15 cellular contexts compared by ENCODE assay signal in the genomic region with DNA sequence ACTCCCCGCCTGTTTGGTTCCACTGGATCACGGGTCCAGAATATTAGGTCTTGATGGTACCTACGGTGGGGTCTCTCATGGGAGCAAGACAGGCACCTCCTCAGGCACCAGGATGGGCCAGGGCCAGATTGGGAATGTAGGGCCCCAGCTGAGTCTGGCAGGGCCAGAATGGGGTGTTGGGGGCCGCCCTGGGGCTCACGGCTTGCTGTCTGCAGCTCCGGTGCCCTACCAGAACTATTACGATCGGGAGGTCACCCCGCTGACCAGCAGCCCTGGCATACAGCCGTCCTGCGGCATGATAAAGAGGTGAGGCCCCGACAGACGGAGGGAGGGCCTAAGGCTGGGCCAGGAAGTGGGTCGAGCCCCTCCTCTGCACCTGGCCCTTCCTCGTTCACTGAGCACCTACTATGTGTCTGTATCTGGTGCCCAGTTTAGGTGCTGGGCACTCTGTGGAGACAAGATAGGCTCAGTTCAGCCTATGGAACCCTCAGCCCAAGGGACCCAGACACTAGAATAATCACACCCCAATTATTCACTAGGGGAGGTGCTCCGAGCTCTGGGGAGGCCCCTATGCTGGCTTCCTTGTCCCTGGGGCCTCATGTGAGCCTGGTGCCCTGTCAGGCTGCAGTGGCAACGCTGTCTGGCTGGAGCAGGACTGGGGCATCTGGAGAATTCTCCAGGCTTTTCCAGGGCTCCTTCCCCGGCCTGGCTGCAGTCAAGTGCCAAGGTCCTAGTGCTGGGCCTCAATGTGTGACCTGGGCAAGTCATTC. TPM values are rescaled to one million over a fixed set of nuclear protein-coding genes. Genes with fewer than 3 reads are reported as not detected.
DNase-seq lines count a peak whose midpoint lies in the region; ATAC-seq and TF ChIP-seq lines count a peak whose summit lies in the region.
"Had no signal": no experiment of that assay in that cellular context is flagged by ENCODE, and none has a peak within 500 bp of the region (broad histone marks: within the 10 kb centered on the region; RNA-seq: fewer than 3 reads in every experiment).

No MANE protein-coding gene starts in this region.

- no peaks in the 10 kb centered on the region for H3K4me1 Mint-ChIP-seq in activated naive CD4-positive, alpha-beta T cell treated with anti-CD3 and anti-CD28 coated beads for 36 hours (ENCODE audit: low read depth)
- H3K4me1 Mint-ChIP-seq: nephron had no signal

- H3K27me3 Mint-ChIP-seq in activated naive CD4-positive, alpha-beta T cell treated with anti-CD3 and anti-CD28 coated beads for 36 hours (ENCODE audit: low read depth): no peaks in the 10 kb centered on the region
- H3K27me3 Mint-ChIP-seq: activated CD4-positive, alpha-beta T cell treated with anti-CD3 and anti-CD28 coated beads, Interleukin-2, amount 10 ng/mL, durations not matched to agents 7 days and 5 days had no signal

- ATAC-seq in mucosa of descending colon (no peak), GM21717 (IDR thresholded peaks at IDR 0.05; ENCODE audit: unreplicated experiment) (no peak), GM21576 (IDR thresholded peaks at IDR 0.05; ENCODE audit: unreplicated experiment) (no peak)

- no peak for TF ChIP-seq CTCF in adrenal gland (IDR thresholded peaks at IDR 0.05)
- TF ChIP-seq CTCF in mucosa of descending colon (IDR thresholded peaks at IDR 0.05): no peak

- H3K4me3 ChIP-seq in adrenal gland: no peak overlapping the region
- no peak overlapping the region for H3K4me3 ChIP-seq in mucosa of descending colon
- H3K4me3 ChIP-seq in subcutaneous abdominal adipose tissue (ENCODE audit: low read depth in 1 of 5, low read length in 5 of 5): no peak overlapping the region
- H3K4me3 ChIP-seq: cardiac muscle cell, tibial artery had no signal

- intact Hi-C loops in activated naive CD4-positive, alpha-beta T cell treated with anti-CD3 and anti-CD28 coated beads for 36 hours (cut with micrococcal nuclease): no loop called here
- intact Hi-C loops in adrenal gland (cut with DNase I): loop anchor here in 1 of 2 donors (5.0 to 10.0 kb wide), 3 partner anchors 39 to 462 kb away; partner anchors contain the start of gene TSPAN3
- intact Hi-C loops in mucosa of descending colon (cut with DNase I, micrococcal nuclease): no loop called here

- H3K9me3 ChIP-seq in adrenal gland (replicated peaks in 1 of 3) (no peaks in the 10 kb centered on the region), mucosa of descending colon (no peaks in the 10 kb centered on the region), subcutaneous abdominal adipose tissue (ENCODE audit: control insufficient read depth in 5 of 5, low read length in 5 of 5) (no peaks in the 10 kb centered on the region)
- H3K9me3 ChIP-seq: tibial artery had no signal

- H3K9ac ChIP-seq in subcutaneous abdominal adipose tissue (ENCODE audit: low read length in 5 of 5): no peak overlapping the region

- no peak for TF ChIP-seq POLR2A in adrenal gland (IDR thresholded peaks at IDR 0.05)

- 80 to 89% (median 82%) methylated on average over 4 to 18 of the region's 18 CpGs for WGBS in adrenal gland, 4 donors

- H3K27me3 ChIP-seq in adrenal gland: no peaks in the 10 kb centered on the region
- H3K27me3 ChIP-seq in subcutaneous abdominal adipose tissue (ENCODE audit: control insufficient read depth in 5 of 5, insufficient read depth in 4 of 5, low read length in 5 of 5): no peaks in the 10 kb centered on the region
- H3K27me3 ChIP-seq: cardiac muscle cell had no signal

- no peaks in the 10 kb centered on the region for H3K36me3 ChIP-seq in adrenal gland (replicated peaks in 1 of 2)
- H3K36me3 ChIP-seq in mucosa of descending colon (ENCODE audit: low read depth): no peaks in the 10 kb centered on the region
- H3K36me3 ChIP-seq in subcutaneous abdominal adipose tissue (ENCODE audit: control insufficient read depth in 5 of 5, insufficient read depth in 5 of 5, low read length in 5 of 5): peaks cover 0 to 36% (median 15%) of the 10 kb centered on the region in 5 donors
- H3K36me3 ChIP-seq: cardiac muscle cell had no signal

- CTCF ChIA-PET in activated naive CD4-positive, alpha-beta T cell treated with anti-CD3 and anti-CD28 coated beads for 36 hours (lab: Charles Lee): interaction anchor here (0.7 to 4.4 kb wide), 5 partner anchors 10 to 59 kb away, joined by 3 to 34 read pairs (median 14); no protein-coding TSS in a partner anchor

- peaks cover 2 to 8% of the 10 kb centered on the region in 2 donors for H3K4me1 ChIP-seq in adrenal gland (replicated peaks in 1 of 2)
- H3K4me1 ChIP-seq in mucosa of descending colon (ENCODE audit: low read depth): peaks cover 20% of the 10 kb centered on the region
- H3K4me1 ChIP-seq in subcutaneous abdominal adipose tissue (ENCODE audit: control insufficient read depth in 5 of 5, insufficient read depth in 5 of 5, low read length in 5 of 5): peaks cover 0 to 50% (median 45%) of the 10 kb centered on the region in 5 donors

- peaks cover 25% of the 10 kb centered on the region for H3K36me3 Mint-ChIP-seq in activated naive CD4-positive, alpha-beta T cell treated with anti-CD3 and anti-CD28 coated beads for 36 hours (ENCODE audit: low read depth)

- H3K9me3 Mint-ChIP-seq in activated naive CD4-positive, alpha-beta T cell treated with anti-CD3 and anti-CD28 coated beads for 36 hours: peaks cover 7% of the 10 kb centered on the region
- H3K9me3 Mint-ChIP-seq: nephron had no signal

- DNase-seq in activated naive CD4-positive, alpha-beta T cell treated with anti-CD3 and anti-CD28 coated beads for 36 hours: peak; percentile 4
- no peak for DNase-seq in activated naive CD4-positive, alpha-beta T cell (lab: John Stamatoyannopoulos, UW)
- DNase-seq in adrenal gland (peak in 5 of 7 donors; percentile 11 to 48 (median 13)), mucosa of descending colon (peak in 2 of 3 donors; percentile 3 to 41)
- no peak for DNase-seq in activated effector memory CD4-positive, alpha-beta T cell treated with anti-CD3 and anti-CD28 coated beads, Interleukin-2, amount 50 U/mL, for 16 hours
- DNase-seq: activated CD4-positive, alpha-beta T cell treated with anti-CD3 and anti-CD28 coated beads, Interleukin-2, amount 10 ng/mL, durations not matched to agents 7 days and 5 days; Karpas-422; NCI-H187; NCI-H524 treated with DMSO at 0.1 percent for 48 hours had no signal

- H3K27ac ChIP-seq in adrenal gland (no peak overlapping the region), subcutaneous abdominal adipose tissue (ENCODE audit: low read depth, low read length) (peak overlapping the region; percentile 41)
- H3K27ac ChIP-seq: cardiac muscle cell, tibial artery had no signal

- no peak overlapping the region for H3K27ac Mint-ChIP-seq in activated naive CD4-positive, alpha-beta T cell treated with anti-CD3 and anti-CD28 coated beads for 36 hours
- H3K27ac Mint-ChIP-seq: activated CD4-positive, alpha-beta T cell treated with anti-CD3 and anti-CD28 coated beads, Interleukin-2, amount 10 ng/mL, durations not matched to agents 7 days and 5 days had no signal

- H3K4me3 Mint-ChIP-seq in activated naive CD4-positive, alpha-beta T cell treated with anti-CD3 and anti-CD28 coated beads for 36 hours: no peak overlapping the region
- H3K4me3 Mint-ChIP-seq: activated CD4-positive, alpha-beta T cell treated with anti-CD3 and anti-CD28 coated beads, Interleukin-2, amount 10 ng/mL, durations not matched to agents 7 days and 5 days; nephron had no signal

RNA-seq across cellular contexts. Expression of gene PSTPIP1, which starts 37.9 kb away (rescaled TPM):
- total RNA-seq in activated naive CD4-positive, alpha-beta T cell treated with anti-CD3 and anti-CD28 coated beads for 36 hours: 100 to 1,000 TPM in 1 of 2 experiments, 10 to 100 TPM in 1; 94.2 to 102 TPM
- 10 to 100 TPM in 5 of 8 donors, 1 to 10 TPM in 3; 8.6 to 15.3 (median 10.7) TPM for total RNA-seq in adrenal gland
- polyA plus RNA-seq in adrenal gland: 10 to 100 TPM in 2 of 3 donors, 1 to 10 TPM in 1; 1.4 to 31.5 (median 16.7) TPM
- 1 to 10 TPM; 4.4 to 8.2 (median 6.3) TPM for total RNA-seq in mucosa of descending colon

RNA-seq across cellular contexts. Expression of gene TSPAN3, which starts 38.1 kb away (rescaled TPM):
- total RNA-seq in activated naive CD4-positive, alpha-beta T cell treated with anti-CD3 and anti-CD28 coated beads for 36 hours: 10 to 100 TPM; 21.9 to 24.9 TPM
- total RNA-seq in adrenal gland: 100 to 1,000 TPM; 181 to 387 (median 230) TPM
- 100 to 1,000 TPM; 129 to 256 (median 202) TPM for polyA plus RNA-seq in adrenal gland
- total RNA-seq in mucosa of descending colon: 100 to 1,000 TPM; 419 to 945 (median 666) TPM

Comparison
In these comparisons a context has a peak if more than half of its experiments do, and no peak if none do; other contexts are left out.
1. DNase-seq: peak in activated naive CD4-positive, alpha-beta T cell treated with anti-CD3 and anti-CD28 coated beads for 36 hours (single experiment), adrenal gland (5 of 7) and mucosa of descending colon (2 of 3); none in activated naive CD4-positive, alpha-beta T cell (0 of 4) and activated effector memory CD4-positive, alpha-beta T cell treated with anti-CD3 and anti-CD28 coated beads, Interleukin-2, amount 50 U/mL, for 16 hours (single experiment).
2. RNA of gene PSTPIP1, which starts 37.9 kb away (total RNA-seq): 94.2 to 102 TPM in activated naive CD4-positive, alpha-beta T cell treated with anti-CD3 and anti-CD28 coated beads for 36 hours; 8.6 to 15.3 TPM in adrenal gland and 4.4 to 8.2 TPM in mucosa of descending colon; every median in the first group is over 4 times any median in the second.
3. RNA of gene TSPAN3, which starts 38.1 kb away (total RNA-seq): 419 to 945 TPM in mucosa of descending colon and 181 to 387 TPM in adrenal gland; 21.9 to 24.9 TPM in activated naive CD4-positive, alpha-beta T cell treated with anti-CD3 and anti-CD28 coated beads for 36 hours; every median in the first group is over 4 times any median in the second.